In the genomic region with DNA sequence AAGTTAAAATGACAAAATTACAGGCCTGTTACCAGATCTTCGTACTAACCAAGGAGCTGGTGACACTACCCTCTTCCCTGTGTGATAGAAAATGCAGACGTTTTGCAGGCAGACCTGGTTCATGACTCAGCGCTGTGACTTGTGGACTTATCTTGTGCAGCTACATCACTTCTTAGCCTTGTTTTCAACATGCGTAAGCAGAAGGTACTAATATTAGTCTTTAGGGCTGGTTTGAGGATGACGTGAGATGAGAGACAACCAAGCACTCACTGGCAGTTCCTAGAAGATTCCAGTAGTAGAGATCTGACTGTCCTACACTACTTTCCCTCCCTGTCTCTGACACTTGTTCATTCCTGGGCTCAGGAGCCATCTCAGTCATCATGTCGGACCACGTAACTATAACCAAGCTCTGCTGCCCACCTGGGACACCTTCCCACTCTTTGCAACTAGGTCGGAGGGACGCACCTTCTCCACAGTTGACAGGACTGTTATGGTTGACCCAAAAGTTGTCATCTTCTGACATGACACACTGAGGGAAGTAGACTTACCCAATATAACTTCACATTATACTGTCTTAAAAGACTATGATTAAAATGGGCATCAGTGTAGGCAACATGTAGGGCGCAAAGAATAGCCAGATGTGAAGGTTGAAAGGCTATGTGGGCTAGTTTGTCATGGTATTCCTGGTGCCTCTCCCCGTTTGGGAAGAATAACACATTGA, we compare ENCODE assay signal across 28 cellular contexts.
DNase-seq lines count a peak whose midpoint lies in the region; ATAC-seq and TF ChIP-seq lines count a peak whose summit lies in the region.
"Had no signal": no experiment of that assay in that cellular context is flagged by ENCODE, and none has a peak within 500 bp of the region (broad histone marks: within the 10 kb centered on the region; RNA-seq: fewer than 3 reads in every experiment).

No MANE protein-coding gene starts in this region.

- ATAC-seq in activated CD4-positive, alpha-beta T cell treated with anti-CD3 and anti-CD28 coated beads for 36 hours: peak; percentile 63
- no peak for ATAC-seq in GM19467 (IDR thresholded peaks at IDR 0.05; ENCODE audit: unreplicated experiment)
- ATAC-seq: body of pancreas, GM23338, Panc1 had no signal

- 60% methylated on average over 11 of the region's 11 CpGs for WGBS in smooth muscle cell (ENCODE audit: low lambda C conversion rate)

- no peaks in the 10 kb centered on the region for H3F3A ChIP-seq in smooth muscle cell (ENCODE audit: low read depth)

- no peaks in the 10 kb centered on the region for H3K36me3 Mint-ChIP-seq in activated CD4-positive, alpha-beta T cell treated with anti-CD3 and anti-CD28 coated beads for 36 hours (ENCODE audit: low read depth)
- peaks cover 31% of the 10 kb centered on the region for H3K36me3 Mint-ChIP-seq in endothelial cell (ENCODE audit: low read depth, unreplicated experiment)
- H3K36me3 Mint-ChIP-seq: CD4-positive, CD25-positive, alpha-beta regulatory T cell had no signal

- TF ChIP-seq CTCF in endothelial cell (IDR thresholded peaks at IDR 0.05; ENCODE audit: unreplicated experiment) (no peak), smooth muscle cell (IDR thresholded peaks at IDR 0.05; ENCODE audit: borderline replicate concordance, insufficient read depth, poor library complexity, severe bottlenecking) (no peak), coronary artery (IDR thresholded peaks at IDR 0.05) (no peak)

- no peak overlapping the region for H3K4me3 Mint-ChIP-seq in activated CD4-positive, alpha-beta T cell treated with anti-CD3 and anti-CD28 coated beads for 36 hours
- peak overlapping the region; percentile 65 for H3K4me3 Mint-ChIP-seq in endothelial cell (ENCODE audit: unreplicated experiment)
- H3K4me3 Mint-ChIP-seq: activated naive CD4-positive, alpha-beta T cell treated with anti-CD3 and anti-CD28 coated beads for 36 hours; CD4-positive, CD25-positive, alpha-beta regulatory T cell; GM23338; neural crest cell; T-helper 2 cell treated with Interferon-gamma antibody and Interleukin-4, amounts not matched to agents 5 μg/mL and 100 μg/mL, for 36 hours had no signal

- no peaks in the 10 kb centered on the region for H3K4me1 ChIP-seq in smooth muscle cell (ENCODE audit: low read depth)
- H3K4me1 ChIP-seq: suprapubic skin had no signal

- POLR2A ChIA-PET in activated CD4-positive, alpha-beta T cell treated with anti-CD3 and anti-CD28 coated beads for 36 hours (lab: Charles Lee): interaction anchor here (0.6 kb wide), 1 partner anchor 66 kb away, joined by 4 read pairs; no protein-coding TSS in a partner anchor

- H4K20me1 ChIP-seq in smooth muscle cell (ENCODE audit: low read depth): no peaks in the 10 kb centered on the region

- H3K79me2 ChIP-seq in smooth muscle cell (ENCODE audit: low read depth): no peaks in the 10 kb centered on the region

- CTCF ChIA-PET in activated CD4-positive, alpha-beta T cell treated with anti-CD3 and anti-CD28 coated beads for 36 hours (lab: Charles Lee): interaction anchor here (0.9 kb wide), 1 partner anchor 195 kb away, joined by 3 read pairs; no protein-coding TSS in a partner anchor

- H3K4me3 ChIP-seq in smooth muscle cell (no peak overlapping the region), coronary artery (no peak overlapping the region)
- H3K4me3 ChIP-seq: body of pancreas, GM23338, left ventricle myocardium inferior, ovary, suprapubic skin had no signal

- H3K27me3 Mint-ChIP-seq in activated CD4-positive, alpha-beta T cell treated with anti-CD3 and anti-CD28 coated beads for 36 hours: no peaks in the 10 kb centered on the region
- H3K27me3 Mint-ChIP-seq in endothelial cell (ENCODE audit: unreplicated experiment): peaks cover 14% of the 10 kb centered on the region
- H3K27me3 Mint-ChIP-seq: CD4-positive, CD25-positive, alpha-beta regulatory T cell had no signal

- no peak overlapping the region for H3K27ac Mint-ChIP-seq in activated CD4-positive, alpha-beta T cell treated with anti-CD3 and anti-CD28 coated beads for 36 hours
- no peak overlapping the region for H3K27ac Mint-ChIP-seq in endothelial cell (ENCODE audit: unreplicated experiment)
- H3K27ac Mint-ChIP-seq: activated naive CD4-positive, alpha-beta T cell treated with anti-CD3 and anti-CD28 coated beads for 36 hours; CD4-positive, CD25-positive, alpha-beta regulatory T cell; GM23338; T-helper 2 cell treated with Interferon-gamma antibody and Interleukin-4, amounts not matched to agents 5 μg/mL and 100 μg/mL, for 36 hours had no signal

- H3K27me3 ChIP-seq in smooth muscle cell (ENCODE audit: low read depth): peaks cover 42% of the 10 kb centered on the region
- H3K27me3 ChIP-seq: ovary had no signal

- peaks cover 4% of the 10 kb centered on the region for H3K9me3 Mint-ChIP-seq in activated CD4-positive, alpha-beta T cell treated with anti-CD3 and anti-CD28 coated beads for 36 hours (ENCODE audit: low read depth)
- H3K9me3 Mint-ChIP-seq in endothelial cell (ENCODE audit: unreplicated experiment): no peaks in the 10 kb centered on the region
- H3K9me3 Mint-ChIP-seq: CD4-positive, CD25-positive, alpha-beta regulatory T cell; T-helper 2 cell treated with Interferon-gamma antibody and Interleukin-4, amounts not matched to agents 5 μg/mL and 100 μg/mL, for 36 hours had no signal

- intact Hi-C loops in activated CD4-positive, alpha-beta T cell treated with anti-CD3 and anti-CD28 coated beads for 36 hours (cut with DNase I, micrococcal nuclease): no loop called here

- peak overlapping the region; percentile 30 for H3K4me2 ChIP-seq in smooth muscle cell
- H3K4me2 ChIP-seq: GM23338 had no signal

- peak overlapping the region; percentile 14 for H3K9ac ChIP-seq in smooth muscle cell (ENCODE audit: low read depth)

- DNase-seq in activated CD4-positive, alpha-beta T cell treated with anti-CD3 and anti-CD28 coated beads for 36 hours: no peak
- DNase-seq in activated CD4-positive, alpha-beta T cell treated with anti-CD3 and anti-CD28 coated beads, Interleukin-2, amount 50 U/mL, for 48 hours: no peak
- DNase-seq in RPMI7951 (ENCODE audit: low read depth) (peak; percentile 9), endothelial cell (ENCODE audit: low spot score) (no peak), smooth muscle cell (lab: John Stamatoyannopoulos, UW; ENCODE audit: unreplicated experiment) (no peak), coronary artery (ENCODE audit: low spot score) (no peak), SKM-1 (lab: John Stamatoyannopoulos, UW; ENCODE audit: unreplicated experiment) (no peak)
- DNase-seq: activated CD4-positive, alpha-beta T cell treated with anti-CD3 and anti-CD28 coated beads, Interleukin-2, amount 50 U/mL, for 1 hour; activated naive CD4-positive, alpha-beta T cell treated with anti-CD3 and anti-CD28 coated beads for 36 hours; body of pancreas; CD4-positive, CD25-positive, alpha-beta regulatory T cell; foreskin fibroblast; left ventricle myocardium inferior; mesendoderm; NCI-H1417; NCI-H2029 treated with DMSO at 0.1 percent for 48 hours; NCI-H524; ovary; retina; SHP77 treated with DMSO at 0.1 percent for 48 hours; small intestine; stimulated activated naive CD4-positive, alpha-beta T cell treated with Interleukin-2 at 50 U/mL for 16 hours had no signal

- H3K36me3 ChIP-seq in smooth muscle cell (ENCODE audit: low read depth): no peaks in the 10 kb centered on the region
- H3K36me3 ChIP-seq: left ventricle myocardium inferior, ovary, suprapubic skin had no signal

- no peaks in the 10 kb centered on the region for H3K9me3 ChIP-seq in smooth muscle cell (replicated peaks; ENCODE audit: low read depth)
- H3K9me3 ChIP-seq: body of pancreas, ovary, suprapubic skin had no signal

- H3K27ac ChIP-seq in smooth muscle cell (ENCODE audit: low read depth) (peak overlapping the region; percentile 70), coronary artery (no peak overlapping the region)
- H3K27ac ChIP-seq: body of pancreas, left ventricle myocardium inferior, ovary, suprapubic skin had no signal

- H2AFZ ChIP-seq in smooth muscle cell (ENCODE audit: low read depth): no peak overlapping the region
- H2AFZ ChIP-seq: GM23338 had no signal

- no peaks in the 10 kb centered on the region for H3K4me1 Mint-ChIP-seq in activated CD4-positive, alpha-beta T cell treated with anti-CD3 and anti-CD28 coated beads for 36 hours
- H3K4me1 Mint-ChIP-seq in endothelial cell (ENCODE audit: unreplicated experiment): peaks cover 4% of the 10 kb centered on the region
- H3K4me1 Mint-ChIP-seq: CD4-positive, CD25-positive, alpha-beta regulatory T cell had no signal
